ENCODE assay signal across 8 cellular contexts in genomic region chr1:2204384-2205190, GRCh38. TPM values are rescaled to one million over a fixed set of nuclear protein-coding genes. Genes with fewer than 3 reads are reported as not detected.
DNase-seq lines count a peak whose midpoint lies in the region; ATAC-seq, FAIRE-seq and TF ChIP-seq lines count a peak whose summit lies in the region.

No MANE protein-coding gene starts in this region.

- no peak overlapping the region for H3K14ac ChIP-seq in H1 (ENCODE audit: insufficient read length)
- peak overlapping the region in 1 of 2 experiments; percentile 82 for H3K14ac ChIP-seq in mesenchymal stem cell (ENCODE audit: low read length in 2 of 2)

- ATAC-seq in HG03066 (IDR thresholded peaks at IDR 0.05; ENCODE audit: low read depth, unreplicated experiment), result peak; percentile 50

- H4K91ac ChIP-seq in H1 (replicated peaks; ENCODE audit: insufficient read length, low read length), result peak overlapping the region; percentile 80
- H4K91ac ChIP-seq in mesenchymal stem cell (ENCODE audit: low read length), result peak overlapping the region; percentile 12

- no peak for TF ChIP-seq CTCF in H1 (IDR thresholded peaks at IDR 0.05; ENCODE audit: control extremely low read depth in 1 of 3, insufficient read depth in 1 of 3, low read depth in 1 of 3, low read length in 3 of 3)
- TF ChIP-seq CTCF in tibial artery (IDR thresholded peaks at IDR 0.05), result no peak

- peaks cover 43% of the 10 kb centered on the region for H3K4me1 ChIP-seq in SJCRH30
- peaks cover 3 to 16% (median 9%) of the 10 kb centered on the region in 4 experiments for H3K4me1 ChIP-seq in H1 (replicated peaks in 1 of 4; ENCODE audit: control insufficient read depth in 3 of 4, insufficient read depth in 4 of 4, low read length in 3 of 4)
- H3K4me1 ChIP-seq in mesenchymal stem cell (ENCODE audit: control insufficient read depth, insufficient read depth, low read depth, low read length), result peaks cover 48% of the 10 kb centered on the region
- peaks cover 14 to 73% (median 65%) of the 10 kb centered on the region in 4 donors for H3K4me1 ChIP-seq in tibial artery

- DNase-seq in NCI-H187 (lab: John Stamatoyannopoulos, UW) (peak; percentile 49 to 90), NCI-H187 treated with DMSO at 0.1 percent for 48 hours (lab: John Stamatoyannopoulos, UW) (no peak), SJCRH30 (peak; percentile 85 to 86), H1 (ENCODE audit: low read depth in 1 of 2, low spot score in 2 of 2) (peak; percentile 66 to 85), mesenchymal stem cell (peak; percentile 81), tibial artery (peak; percentile 83 to 95)
- no peak for DNase-seq in effector CD4-positive, alpha-beta T cell

- intact Hi-C loops in tibial artery (cut with DNase I; ENCODE audit: low total_unique reads), result loop anchor here (10.0 kb wide), 1 partner anchor 110 kb away; no protein-coding TSS in a partner anchor

- H3K4me3 ChIP-seq in SJCRH30 (peak overlapping the region; percentile 52), H1 (ENCODE audit: extremely low read depth in 1 of 4, insufficient read depth in 2 of 4, low read depth in 3 of 4, low read length in 4 of 4) (peak overlapping the region; percentile 37 to 62 (median 46)), mesenchymal stem cell (ENCODE audit: insufficient read depth in 1 of 2, low read depth in 1 of 2, low read length in 2 of 2) (peak overlapping the region; percentile 55 to 79), tibial artery (peak overlapping the region; percentile 60 to 72)

- no peak overlapping the region for H3K4ac ChIP-seq in H1 (replicated peaks; ENCODE audit: insufficient read length, low read depth, low read length)
- H3K4ac ChIP-seq in mesenchymal stem cell (ENCODE audit: low read depth in 1 of 2, low read length in 2 of 2), result peak overlapping the region; percentile 8 to 57

- FAIRE-seq in H1 (lab: Jason Lieb, UNC), result no peak

- WGBS in H1 (ENCODE audit: extremely low coverage in 1 of 2, insufficient coverage in 1 of 2, insufficient read length in 1 of 2, insufficient replicate concordance in 2 of 2, low coverage in 1 of 2, low lambda C conversion rate in 2 of 2, missing lambda C conversion rate in 1 of 2), 2 experiments, result 9% methylated on average over 12 of the region's 61 CpGs; no CpG with 5 or more reads in 1 of the 2 experiments
- 2% methylated on average over 8 of the region's 61 CpGs for WGBS in mesenchymal stem cell

- H3K9me3 ChIP-seq in SJCRH30 (replicated peaks) (no peaks in the 10 kb centered on the region), H1 (ENCODE audit: insufficient read depth in 2 of 2, low read depth in 1 of 2, low read length in 1 of 2) (no peaks in the 10 kb centered on the region), mesenchymal stem cell (ENCODE audit: control insufficient read depth, low read length) (no peaks in the 10 kb centered on the region), tibial artery (no peaks in the 10 kb centered on the region)

- no peak for TF ChIP-seq RAD21 in H1 (IDR thresholded peaks at IDR 0.05 in 1 of 2, conservative IDR thresholded peaks at IDR 0.05 in 1 of 2; ENCODE audit: low read depth in 2 of 2, low read length in 2 of 2)

- H3K9ac ChIP-seq in H1 (replicated peaks in 1 of 4; ENCODE audit: extremely low read depth in 1 of 4, low read depth in 3 of 4, low read length in 3 of 4), result peak overlapping the region in 2 of 4 experiments; percentile 8 to 9; a peak in 2 of 7 replicates
- H3K9ac ChIP-seq in mesenchymal stem cell (ENCODE audit: low read length), result peak overlapping the region; percentile 90

- peaks cover 6% of the 10 kb centered on the region for H3K23me2 ChIP-seq in H1 (ENCODE audit: low read depth, low read length)

- POLR2A ChIA-PET in H1 (lab: Charles Lee; ENCODE audit: partially characterized antibody), result interaction anchor here (0.6 to 4.8 kb wide), 10 partner anchors 8 to 180 kb away, joined by 3 to 21 read pairs (median 3); partner anchors contain the start of gene FAAP20

- H3K79me1 ChIP-seq in H1 (ENCODE audit: low read depth, low read length) (no peaks in the 10 kb centered on the region; the same call in 1 of the 2 replicates), mesenchymal stem cell (replicated peaks; ENCODE audit: low read length, poor library complexity, severe bottlenecking) (peaks cover 6% of the 10 kb centered on the region)

- H3K56ac ChIP-seq in H1 (replicated peaks; ENCODE audit: insufficient read length, low read depth, low read length), result peak overlapping the region; percentile 59

- H2AFZ ChIP-seq in H1 (ENCODE audit: low read length) (no peak overlapping the region; the same call in 1 of the 2 replicates), mesenchymal stem cell (ENCODE audit: low read depth, low read length) (peak overlapping the region; percentile 54)

- H3K79me2 ChIP-seq in H1 (ENCODE audit: control insufficient read depth in 1 of 2, insufficient read depth in 2 of 2, low read length in 2 of 2), result no peaks in the 10 kb centered on the region

- H2BK5ac ChIP-seq in H1 (ENCODE audit: low read depth, low read length), result peak overlapping the region; percentile 55; the same call in 1 of the 2 replicates
- H2BK5ac ChIP-seq in mesenchymal stem cell (ENCODE audit: low read depth, low read length, poor library complexity, severe bottlenecking), result no peak overlapping the region

- no peak for TF ChIP-seq EP300 in H1 (IDR thresholded peaks at IDR 0.05; ENCODE audit: borderline replicate concordance in 1 of 2, low read depth in 2 of 2, low read length in 2 of 2)

- peak overlapping the region; percentile 50; the same call in 1 of the 2 replicates for H2BK12ac ChIP-seq in H1 (ENCODE audit: low read depth, low read length)
- peak overlapping the region in 1 of 2 experiments; percentile 82 for H2BK12ac ChIP-seq in mesenchymal stem cell (ENCODE audit: low read length in 2 of 2)

- no peaks in the 10 kb centered on the region for H4K20me1 ChIP-seq in H1 (replicated peaks in 1 of 2; ENCODE audit: control insufficient read depth in 1 of 2, insufficient read depth in 2 of 2, low read length in 2 of 2)

- CTCF ChIA-PET in H1 (lab: Charles Lee; ENCODE audit: partially characterized antibody), result interaction anchor here (0.9 to 2.9 kb wide), 7 partner anchors 9 to 177 kb away, joined by 3 to 14 read pairs (median 6); partner anchors contain the start of gene FAAP20

- no peak overlapping the region for H2AK5ac ChIP-seq in H1 (ENCODE audit: low read depth, low read length)
- no peak overlapping the region for H2AK5ac ChIP-seq in mesenchymal stem cell (ENCODE audit: low read length, severe bottlenecking)

- H2BK15ac ChIP-seq in H1 (ENCODE audit: low read length) (peak overlapping the region; percentile 61; the same call in 1 of the 2 replicates), mesenchymal stem cell (ENCODE audit: low read depth, poor library complexity, severe bottlenecking) (no peak overlapping the region)

- H3K36me3 ChIP-seq in SJCRH30, result no peaks in the 10 kb centered on the region
- H3K36me3 ChIP-seq in H1 (ENCODE audit: control insufficient read depth in 2 of 4, insufficient read depth in 4 of 4, low read length in 3 of 4), result no peaks in the 10 kb centered on the region
- H3K36me3 ChIP-seq in mesenchymal stem cell (ENCODE audit: control insufficient read depth in 1 of 2, insufficient read depth in 2 of 2, low read depth in 1 of 2, low read length in 2 of 2), result no peaks in the 10 kb centered on the region
- no peaks in the 10 kb centered on the region for H3K36me3 ChIP-seq in tibial artery

- peak overlapping the region; percentile 69 for H4K5ac ChIP-seq in H1 (ENCODE audit: insufficient read length, low read depth, low read length)

- no peak overlapping the region for H2BK20ac ChIP-seq in H1 (ENCODE audit: low read length)

- peak in 1 of 2 experiments; percentile 59; a peak in 2 of 3 replicates for TF ChIP-seq POLR2A in H1 (IDR thresholded peaks at IDR 0.05; ENCODE audit: control extremely low read depth in 1 of 2, low read depth in 2 of 2, low read length in 2 of 2)

- H3K4me2 ChIP-seq in H1 (ENCODE audit: insufficient read depth in 1 of 2, low read depth in 2 of 2, low read length in 2 of 2), result peak overlapping the region; percentile 89 to 90
- H3K4me2 ChIP-seq in mesenchymal stem cell (ENCODE audit: low read length, poor library complexity, severe bottlenecking), result peak overlapping the region; percentile 98

- H4K8ac ChIP-seq in H1 (ENCODE audit: extremely low read depth, insufficient read depth, low read length) (peak overlapping the region; percentile 94), mesenchymal stem cell (ENCODE audit: low read length) (peak overlapping the region; percentile 76)

- H3K27ac ChIP-seq in SJCRH30 (no peak overlapping the region), H1 (ENCODE audit: low read depth, low read length) (no peak overlapping the region), mesenchymal stem cell (ENCODE audit: low read length, poor library complexity, severe bottlenecking) (no peak overlapping the region), tibial artery (peak overlapping the region; percentile 86 to 91)

- H2BK120ac ChIP-seq in H1 (replicated peaks; ENCODE audit: low read depth, low read length) (peak overlapping the region; percentile 72), mesenchymal stem cell (ENCODE audit: low read depth, low read length) (no peak overlapping the region)

- H3K18ac ChIP-seq in H1 (ENCODE audit: extremely low read depth, low read length) (peak overlapping the region; percentile 78; the same call in 1 of the 2 replicates), mesenchymal stem cell (ENCODE audit: low read depth in 1 of 2, low read length in 2 of 2) (peak overlapping the region; percentile 89 to 90)

- H3K27me3 ChIP-seq in SJCRH30, result peaks cover 16% of the 10 kb centered on the region; the same call in 1 of the 2 replicates
- H3K27me3 ChIP-seq in H1 (replicated peaks in 1 of 4; ENCODE audit: control insufficient read depth in 3 of 4, extremely low read depth in 1 of 4, insufficient read depth in 3 of 4, low read length in 3 of 4), result peaks cover 0 to 11% (median 6%) of the 10 kb centered on the region in 4 experiments; a peak in 4 of 7 replicates
- H3K27me3 ChIP-seq in mesenchymal stem cell (ENCODE audit: control insufficient read depth in 1 of 2, insufficient read depth in 1 of 2, low read length in 2 of 2), result no peaks in the 10 kb centered on the region
- H3K27me3 ChIP-seq in tibial artery, result no peaks in the 10 kb centered on the region

- H3K23ac ChIP-seq in H1 (ENCODE audit: insufficient read length) (no peak overlapping the region), mesenchymal stem cell (ENCODE audit: low read length in 2 of 2) (peak overlapping the region in 1 of 2 experiments; percentile 75)

RNA-seq across cellular contexts. Expression of gene FAAP20, which starts 10.0 kb away (rescaled TPM):
- 58.0 and 61.7 TPM in 2 replicates for total RNA-seq in SJCRH30 (2014; rRNA removed; shearing (Covaris generic))
- total RNA-seq in H1 (2021; fragmentation: NEBNext Ultra II Directional; extraction: Animal tissue kit (Norgen Biotek cat#: 25700)), result 99.8 and 103 TPM in 2 replicates
- 58.4 and 106 TPM in 2 replicates for polyA plus RNA-seq in H1 (2011; rRNA removed)
- polyA plus RNA-seq in H1 (2011; cell fraction: cytosol; rRNA removed), result 49.4 TPM
- polyA plus RNA-seq in H1 (2011; cell fraction: nucleus; rRNA removed), result 69.8 TPM
- polyA plus RNA-seq in H1 (2012, experiment 1 of 2), result 51.1 to 69.6 TPM (median 60.7 TPM) in 4 replicates
- 65.5 TPM for polyA plus RNA-seq in H1 (2012, experiment 2 of 2)
- polyA plus RNA-seq in H1 (2013, experiment 1 of 2), result 95.7 TPM
- polyA plus RNA-seq in H1 (2013, experiment 2 of 2), result 90.2 TPM
- 5.5 and 6.4 TPM in 2 replicates for polyA minus RNA-seq in H1 (2011; rRNA and poly(A)+ RNA removed)
- polyA minus RNA-seq in H1 (2011; cell fraction: cytosol; rRNA and poly(A)+ RNA removed), result 32.8 TPM
- 18.1 TPM for polyA minus RNA-seq in H1 (2011; cell fraction: nucleus; rRNA and poly(A)+ RNA removed)
- 84.5 TPM for polyA plus RNA-seq in mesenchymal stem cell (2013, experiment 1 of 2)
- 86.1 TPM for polyA plus RNA-seq in mesenchymal stem cell (2013, experiment 2 of 2)

RNA-seq across cellular contexts. Expression of gene SKI, which starts 23.5 kb away (rescaled TPM):
- 12.8 and 13.1 TPM in 2 replicates for total RNA-seq in SJCRH30 (2014; rRNA removed; shearing (Covaris generic))
- 80.2 and 87.6 TPM in 2 replicates for total RNA-seq in H1 (2021; fragmentation: NEBNext Ultra II Directional; extraction: Animal tissue kit (Norgen Biotek cat#: 25700))
- polyA plus RNA-seq in H1 (2011; rRNA removed), result 8.3 and 14.5 TPM in 2 replicates
- polyA plus RNA-seq in H1 (2011; cell fraction: cytosol; rRNA removed), result 8.6 TPM
- polyA plus RNA-seq in H1 (2011; cell fraction: nucleus; rRNA removed), result 19.2 TPM
- polyA plus RNA-seq in H1 (2012, experiment 1 of 2), result 24.8 to 35.9 TPM (median 32.3 TPM) in 4 replicates
- polyA plus RNA-seq in H1 (2012, experiment 2 of 2), result 36.5 TPM
- 40.2 TPM for polyA plus RNA-seq in H1 (2013, experiment 1 of 2)
- polyA plus RNA-seq in H1 (2013, experiment 2 of 2), result 39.7 TPM
- polyA minus RNA-seq in H1 (2011; rRNA and poly(A)+ RNA removed), result 6.3 and 7.3 TPM in 2 replicates
- polyA minus RNA-seq in H1 (2011; cell fraction: cytosol; rRNA and poly(A)+ RNA removed), result 30.0 TPM
- polyA minus RNA-seq in H1 (2011; cell fraction: nucleus; rRNA and poly(A)+ RNA removed), result 27.1 TPM
- polyA plus RNA-seq in mesenchymal stem cell (2013, experiment 1 of 2), result 43.3 TPM
- polyA plus RNA-seq in mesenchymal stem cell (2013, experiment 2 of 2), result 44.2 TPM

Comparison
In these comparisons a context has a peak if more than half of its experiments do, and no peak if none do; other contexts are left out.
1. DNase-seq: peak in NCI-H187 (2 of 2), SJCRH30 (2 of 2), H1 (2 of 2), mesenchymal stem cell (single experiment) and tibial artery (2 of 2); none in NCI-H187 treated with DMSO at 0.1 percent for 48 hours (single experiment) and effector CD4-positive, alpha-beta T cell (single experiment).
2. H3K27ac ChIP-seq: peak in tibial artery (2 of 2); none in SJCRH30 (single experiment), H1 (single experiment) and mesenchymal stem cell (single experiment).
3. Peak in every context shown above with its lines, with median percentiles within 50 percentile points of each other: H3K4me3 ChIP-seq.